Comparison of ENCODE assay signal across 17 cellular contexts in the genomic region with DNA sequence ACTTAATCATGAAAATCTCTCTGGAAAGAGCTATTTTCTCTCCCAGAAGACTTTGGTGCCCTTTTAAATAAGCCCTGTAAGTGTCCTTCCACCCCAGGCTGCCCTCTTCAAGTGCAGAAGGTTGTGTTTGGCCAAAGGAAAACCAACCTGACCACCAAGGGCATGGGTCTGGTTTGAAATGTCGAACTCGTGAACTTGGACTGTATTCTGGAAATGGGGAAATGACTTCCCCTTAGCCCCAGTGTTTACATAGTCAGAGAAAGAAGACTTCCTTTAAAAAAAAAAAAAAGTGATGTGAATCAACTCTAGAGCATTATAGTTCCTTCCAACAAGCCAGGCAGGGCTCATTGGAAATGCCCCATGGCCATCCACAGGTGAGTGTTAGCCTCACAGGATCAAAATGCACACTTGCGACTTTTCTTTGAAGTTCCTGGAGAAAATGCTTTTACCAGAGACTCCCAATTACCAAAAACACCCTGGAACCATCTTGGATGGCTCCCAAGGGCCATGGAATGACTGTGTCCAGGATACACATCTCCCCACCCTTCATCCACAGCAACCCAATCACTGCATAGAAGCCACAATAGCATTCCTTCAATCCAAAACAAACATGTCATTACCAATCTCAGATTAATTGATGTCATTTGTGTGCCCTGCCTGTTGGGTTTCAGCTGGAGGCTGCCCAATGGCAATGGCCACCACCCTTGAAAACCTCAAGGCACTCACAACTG.
DNase-seq lines count a peak whose midpoint lies in the region; FAIRE-seq and TF ChIP-seq lines count a peak whose summit lies in the region.
"Had no signal": no experiment of that assay in that cellular context is flagged by ENCODE, and none has a peak within 500 bp of the region (broad histone marks: within the 10 kb centered on the region; RNA-seq: fewer than 3 reads in every experiment).

No MANE protein-coding gene starts in this region.

- no peak for TF ChIP-seq CTCF in MM.1S (IDR thresholded peaks at IDR 0.05; ENCODE audit: low read length)

- DNase-seq in M059J (ENCODE audit: low read depth) (peak; percentile 73), astrocyte of the hippocampus (ENCODE audit: low read depth, low spot score) (peak; percentile 52), myocyte (ENCODE audit: low read depth) (peak; percentile 50), urothelium cell line (ENCODE audit: low spot score) (no peak), MM.1S (no peak), GM19239 (ENCODE audit: insufficient read length, low spot score) (no peak)
- no peak for DNase-seq in activated naive CD4-positive, alpha-beta T cell treated with Interleukin-2 at 50 U/mL for 16 hours
- DNase-seq: DMS79 treated with DMSO at 0.1 percent for 48 hours, NCI-H1092, NCI-H1436 treated with DMSO at 0.1 percent for 48 hours, NCI-H2029 treated with DMSO at 0.1 percent for 48 hours, NCI-H2171, NCI-H526 had no signal

- H3K9me3 ChIP-seq in MM.1S (replicated peaks; ENCODE audit: insufficient read depth, low read length) = no peaks in the 10 kb centered on the region
- H3K9me3 ChIP-seq: SJSA1 had no signal

- H3K79me2 ChIP-seq in MM.1S (ENCODE audit: low read length) = no peaks in the 10 kb centered on the region

- no peak overlapping the region for H3K4me2 ChIP-seq in MM.1S (ENCODE audit: low read depth, low read length)
- H3K4me2 ChIP-seq: KMS-11 had no signal

- FAIRE-seq in urothelium cell line (lab: Jason Lieb, UNC) (peak; percentile 23), GM19239 (lab: Jason Lieb, UNC) (no peak)
- FAIRE-seq: H1, HepG2 had no signal

- no peak overlapping the region for H3K27ac ChIP-seq in MM.1S (ENCODE audit: low read length)
- H3K27ac ChIP-seq: KMS-11 had no signal

- no peaks in the 10 kb centered on the region for H4K20me1 ChIP-seq in MM.1S (ENCODE audit: insufficient read depth, low read length)

- H3K9me2 ChIP-seq in MM.1S (replicated peaks; ENCODE audit: insufficient read depth, low read length) = no peaks in the 10 kb centered on the region

- no peaks in the 10 kb centered on the region for H3K36me3 ChIP-seq in MM.1S (replicated peaks; ENCODE audit: insufficient read depth, low read length)
- H3K36me3 ChIP-seq: SJSA1 had no signal

- H2AFZ ChIP-seq in MM.1S (ENCODE audit: low read length) = no peak overlapping the region

- no peaks in the 10 kb centered on the region for H3K27me3 ChIP-seq in MM.1S (replicated peaks; ENCODE audit: insufficient read depth, low read length)
- H3K27me3 ChIP-seq: SJSA1 had no signal

- no peaks in the 10 kb centered on the region for H3K4me1 ChIP-seq in MM.1S (ENCODE audit: low read length)

- H3F3A ChIP-seq in MM.1S (ENCODE audit: insufficient read depth, low read length) = no peaks in the 10 kb centered on the region

- no peak overlapping the region for H3K9ac ChIP-seq in MM.1S (ENCODE audit: low read length)
- H3K9ac ChIP-seq: KMS-11 had no signal

- H3K4me3 ChIP-seq in MM.1S (ENCODE audit: low read length) = no peak overlapping the region
- H3K4me3 ChIP-seq: SJSA1 had no signal

Comparison
In these comparisons a context has a peak if more than half of its experiments do, and no peak if none do; other contexts are left out.
1. DNase-seq: peak in M059J (single experiment), astrocyte of the hippocampus (single experiment) and myocyte (single experiment); none in urothelium cell line (single experiment), MM.1S (single experiment), activated naive CD4-positive, alpha-beta T cell treated with Interleukin-2 at 50 U/mL for 16 hours (single experiment) and GM19239 (single experiment).